In genomic region chr6:81485395-81485794, GRCh38 we compare ENCODE assay signal across 11 cellular contexts.
DNase-seq lines count a peak whose midpoint lies in the region; ATAC-seq and TF ChIP-seq lines count a peak whose summit lies in the region.
"Had no signal": no experiment of that assay in that cellular context is flagged by ENCODE, and none has a peak within 500 bp of the region (broad histone marks: within the 10 kb centered on the region; RNA-seq: fewer than 3 reads in every experiment).

No MANE protein-coding gene starts in this region.

- no peaks in the 10 kb centered on the region for H3K9me2 ChIP-seq in GM23338 (ENCODE audit: insufficient read depth)

- no peak overlapping the region for H3K27ac ChIP-seq in GM23338 (ENCODE audit: low read depth)
- H3K27ac ChIP-seq: C4-2B had no signal

- no peaks in the 10 kb centered on the region for H3K4me1 Mint-ChIP-seq in GM23338

- H3K36me3 ChIP-seq in GM23338 (ENCODE audit: insufficient read depth), result no peaks in the 10 kb centered on the region
- H3K36me3 ChIP-seq: HAP-1 had no signal

- no peak overlapping the region for H3K4me3 Mint-ChIP-seq in GM23338
- H3K4me3 Mint-ChIP-seq: CD4-positive, alpha-beta T cell had no signal

- no peaks in the 10 kb centered on the region for H3K27me3 ChIP-seq in GM23338 (ENCODE audit: insufficient read depth)

- H4K20me1 ChIP-seq in GM23338 (replicated peaks; ENCODE audit: insufficient read depth), result no peaks in the 10 kb centered on the region

- H3K27ac Mint-ChIP-seq in GM23338, result no peak overlapping the region
- H3K27ac Mint-ChIP-seq: CD4-positive, alpha-beta T cell had no signal

- no peaks in the 10 kb centered on the region for H3K27me3 Mint-ChIP-seq in GM23338 (ENCODE audit: insufficient read depth, low read depth, poor library complexity)
- H3K27me3 Mint-ChIP-seq: CD4-positive, alpha-beta T cell had no signal

- TF ChIP-seq CTCF in fibroblast of mammary gland (conservative IDR thresholded peaks at IDR 0.05; ENCODE audit: control insufficient read depth, insufficient read depth, low read depth, low read length) (no peak), GM23338 (conservative IDR thresholded peaks at IDR 0.05; ENCODE audit: low read depth in 2 of 2) (no peak)

- no peaks in the 10 kb centered on the region for H3K9me3 Mint-ChIP-seq in GM23338
- H3K9me3 Mint-ChIP-seq: CD4-positive, alpha-beta T cell had no signal

- no peak overlapping the region for H2AFZ ChIP-seq in GM23338

- no peak overlapping the region for H3K4me2 ChIP-seq in GM23338

- ATAC-seq in GM18870 (IDR thresholded peaks at IDR 0.05; ENCODE audit: unreplicated experiment) (no peak), GM23338 (no peak)

- no peaks in the 10 kb centered on the region for H3K36me3 Mint-ChIP-seq in GM23338 (ENCODE audit: low read depth)

- DNase-seq in NCI-H69 (lab: John Stamatoyannopoulos, UW) (peak; percentile 4), fibroblast of mammary gland (ENCODE audit: low read depth) (peak; percentile 17), midbrain (lab: John Stamatoyannopoulos, UW) (peak; percentile 31), superior temporal gyrus (ENCODE audit: extremely low spot score) (peak; percentile 56), retina (no peak), GM23338 (ENCODE audit: low spot score) (no peak)
- DNase-seq: ACHN; CD4-positive, alpha-beta T cell had no signal

- no peak overlapping the region for H3K4me3 ChIP-seq in fibroblast of mammary gland (ENCODE audit: control insufficient read depth, low read depth, low read length)
- no peak overlapping the region for H3K4me3 ChIP-seq in GM23338
- H3K4me3 ChIP-seq: HAP-1 had no signal

- no peaks in the 10 kb centered on the region for H3K4me1 ChIP-seq in GM23338 (ENCODE audit: insufficient read depth)
- H3K4me1 ChIP-seq: HAP-1 had no signal

- H3F3A ChIP-seq in GM23338 (replicated peaks; ENCODE audit: low read depth), result no peaks in the 10 kb centered on the region

- no peaks in the 10 kb centered on the region for H3K79me2 ChIP-seq in GM23338 (replicated peaks; ENCODE audit: insufficient read depth)

TF ChIP-seq in GM23338, 12 proteins besides CTCF, POLR2A, EP300 and RAD21:
- TF ChIP-seq NANOG (IDR thresholded peaks at IDR 0.05; ENCODE audit: borderline replicate concordance), result no peak
- no peak for TF ChIP-seq CREB1 (CRISPR knock-in tag; IDR thresholded peaks at IDR 0.05; ENCODE audit: low read depth)
- TF ChIP-seq POLR2AphosphoS5 (IDR thresholded peaks at IDR 0.05; ENCODE audit: low read depth), result no peak
- no peak for TF ChIP-seq REST (IDR thresholded peaks at IDR 0.05; ENCODE audit: unreplicated experiment)
- no peak for TF ChIP-seq ETS1 (IDR thresholded peaks at IDR 0.05)
- no peak for TF ChIP-seq STAT1 (IDR thresholded peaks at IDR 0.05; ENCODE audit: unreplicated experiment)
- no peak for TF ChIP-seq JUNB (IDR thresholded peaks at IDR 0.05; ENCODE audit: unreplicated experiment)

Comparison
In these comparisons a context has a peak if more than half of its experiments do, and no peak if none do; other contexts are left out.
1. DNase-seq: peak in NCI-H69 (single experiment), fibroblast of mammary gland (single experiment), midbrain (single experiment) and superior temporal gyrus (single experiment); none in retina (single experiment) and GM23338 (single experiment).